Comparison of ENCODE assay signal across 12 cellular contexts in the genomic region with DNA sequence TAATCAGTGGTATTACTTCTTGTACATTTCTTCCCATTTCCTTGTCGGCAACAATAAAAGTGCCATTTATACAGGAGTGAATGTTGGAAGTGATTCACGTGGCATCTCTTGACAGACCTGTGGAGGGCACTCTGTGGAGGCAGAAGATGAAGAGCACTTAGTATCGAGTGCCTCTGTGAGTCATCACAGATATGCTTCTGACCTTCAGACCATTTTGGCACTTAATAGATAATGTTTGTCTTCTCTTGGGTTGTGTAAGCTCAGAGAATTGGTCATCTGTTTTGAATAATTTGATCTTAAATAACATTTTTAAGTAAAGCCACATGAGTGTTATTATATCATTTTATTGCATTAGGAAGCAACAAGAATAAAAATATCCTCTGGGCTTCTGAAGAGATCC.
DNase-seq lines count a peak whose midpoint lies in the region; ATAC-seq and TF ChIP-seq lines count a peak whose summit lies in the region.
"Had no signal": no experiment of that assay in that cellular context is flagged by ENCODE, and none has a peak within 500 bp of the region (broad histone marks: within the 10 kb centered on the region; RNA-seq: fewer than 3 reads in every experiment).

No MANE protein-coding gene starts in this region.

- TF ChIP-seq EP300 in sigmoid colon (IDR thresholded peaks at IDR 0.05) = no peak

- H3K9me3 ChIP-seq in lower lobe of right lung = no peaks in the 10 kb centered on the region
- H3K9me3 ChIP-seq in sigmoid colon = no peaks in the 10 kb centered on the region
- H3K9me3 ChIP-seq in aorta (ENCODE audit: control insufficient read depth, low read length) = peaks cover 1% of the 10 kb centered on the region

- no peak for TF ChIP-seq POLR2A in sigmoid colon (IDR thresholded peaks at IDR 0.05)

- H3K4me1 Mint-ChIP-seq in progenitor cell of endocrine pancreas (ENCODE audit: low read depth) = peaks cover under 1% of the 10 kb centered on the region

- intact Hi-C loops in lower lobe of right lung (cut with DNase I) (no loop called here), sigmoid colon (cut with DNase I) (no loop called here), aorta (cut with DNase I) (no loop called here)

- no peak overlapping the region for H3K27ac Mint-ChIP-seq in progenitor cell of endocrine pancreas
- H3K27ac Mint-ChIP-seq: brain had no signal

- H3K4me3 ChIP-seq in choroid plexus epithelial cell (ENCODE audit: low read depth, low read length) (no peak overlapping the region), lower lobe of right lung (no peak overlapping the region), sigmoid colon (no peak overlapping the region), aorta (ENCODE audit: low read length in 2 of 2) (no peak overlapping the region)

- no peak overlapping the region for H3K4me3 Mint-ChIP-seq in progenitor cell of endocrine pancreas (ENCODE audit: low read depth)
- H3K4me3 Mint-ChIP-seq: brain had no signal

- ATAC-seq in lower lobe of right lung (peak; percentile 79 to 92), aorta (ENCODE audit: low FRiP score) (no peak)

- H3K36me3 ChIP-seq in lower lobe of right lung (no peaks in the 10 kb centered on the region), sigmoid colon (no peaks in the 10 kb centered on the region), aorta (ENCODE audit: control insufficient read depth in 1 of 2, insufficient read depth in 2 of 2, low read length in 1 of 2) (no peaks in the 10 kb centered on the region)

- peaks cover 3% of the 10 kb centered on the region for H3K36me3 Mint-ChIP-seq in progenitor cell of endocrine pancreas (ENCODE audit: insufficient read depth)

- H3K9me3 Mint-ChIP-seq in progenitor cell of endocrine pancreas (ENCODE audit: low read depth) = peaks cover 10% of the 10 kb centered on the region

- H3K27me3 Mint-ChIP-seq in progenitor cell of endocrine pancreas = no peaks in the 10 kb centered on the region

- H3K27me3 ChIP-seq in lower lobe of right lung (ENCODE audit: low read depth) = no peaks in the 10 kb centered on the region
- no peaks in the 10 kb centered on the region for H3K27me3 ChIP-seq in sigmoid colon
- no peaks in the 10 kb centered on the region for H3K27me3 ChIP-seq in aorta (ENCODE audit: control insufficient read depth in 1 of 2, insufficient read depth in 2 of 2, low read length in 1 of 2)

- H3K4me1 ChIP-seq in lower lobe of right lung (peaks cover 6% of the 10 kb centered on the region), sigmoid colon (peaks cover 0 to 30% (median 25%) of the 10 kb centered on the region in 4 donors), aorta (ENCODE audit: control insufficient read depth in 1 of 2, insufficient read depth in 2 of 2, low read length in 2 of 2) (no peaks in the 10 kb centered on the region)

- H3K27ac ChIP-seq in lower lobe of right lung = peak overlapping the region; percentile 64
- H3K27ac ChIP-seq in sigmoid colon = no peak overlapping the region
- no peak overlapping the region for H3K27ac ChIP-seq in aorta (ENCODE audit: low read depth in 1 of 2, low read length in 2 of 2)

- peak; percentile 99 for DNase-seq in DMS53 (lab: John Stamatoyannopoulos, UW)
- peak; percentile 10 to 44 for DNase-seq in NCI-H187 (lab: John Stamatoyannopoulos, UW)
- DNase-seq in choroid plexus epithelial cell (ENCODE audit: low read depth) = peak; percentile 51
- DNase-seq in lower lobe of right lung = no peak
- no peak for DNase-seq in progenitor cell of endocrine pancreas (ENCODE audit: low spot score, unreplicated experiment)
- DNase-seq in sigmoid colon = no peak
- no peak for DNase-seq in aorta
- no peak for DNase-seq in T1000 (lab: John Stamatoyannopoulos, UW)
- DNase-seq: H7, midbrain, NCI-H1105 treated with DMSO at 0.1 percent for 48 hours had no signal

- WGBS in sigmoid colon, 2 donors = 48 to 74% methylated on average over 3 of the region's 3 CpGs
- WGBS in aorta, 2 donors = 82 to 87% methylated on average over 3 of the region's 3 CpGs

- peak; percentile 20 for TF ChIP-seq CTCF in choroid plexus epithelial cell (conservative IDR thresholded peaks at IDR 0.05; ENCODE audit: low read depth, low read length)
- no peak for TF ChIP-seq CTCF in lower lobe of right lung (IDR thresholded peaks at IDR 0.05)
- TF ChIP-seq CTCF in progenitor cell of endocrine pancreas (IDR thresholded peaks at IDR 0.05; ENCODE audit: unreplicated experiment) = no peak
- TF ChIP-seq CTCF in sigmoid colon (IDR thresholded peaks at IDR 0.05) = no peak

Comparison
In these comparisons a context has a peak if more than half of its experiments do, and no peak if none do; other contexts are left out.
1. DNase-seq: peak in DMS53 (single experiment), NCI-H187 (2 of 2) and choroid plexus epithelial cell (single experiment); none in lower lobe of right lung (single experiment), progenitor cell of endocrine pancreas (single experiment), sigmoid colon (single experiment), aorta (0 of 2) and T1000 (single experiment).